1 cellular context compared by ENCODE assay signal in genomic region chr7:156892821-156893706, GRCh38.
TF ChIP-seq lines count a peak whose summit lies in the region.

A gene with protein sequence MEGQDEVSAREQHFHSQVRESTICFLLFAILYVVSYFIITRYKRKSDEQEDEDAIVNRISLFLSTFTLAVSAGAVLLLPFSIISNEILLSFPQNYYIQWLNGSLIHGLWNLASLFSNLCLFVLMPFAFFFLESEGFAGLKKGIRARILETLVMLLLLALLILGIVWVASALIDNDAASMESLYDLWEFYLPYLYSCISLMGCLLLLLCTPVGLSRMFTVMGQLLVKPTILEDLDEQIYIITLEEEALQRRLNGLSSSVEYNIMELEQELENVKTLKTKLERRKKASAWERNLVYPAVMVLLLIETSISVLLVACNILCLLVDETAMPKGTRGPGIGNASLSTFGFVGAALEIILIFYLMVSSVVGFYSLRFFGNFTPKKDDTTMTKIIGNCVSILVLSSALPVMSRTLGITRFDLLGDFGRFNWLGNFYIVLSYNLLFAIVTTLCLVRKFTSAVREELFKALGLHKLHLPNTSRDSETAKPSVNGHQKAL (minus strand): TSS chr7:156893183. CDS start chr7:156892993, 190 bp downstream.

TF ChIP-seq in HEK293, 187 proteins besides CTCF, POLR2A, EP300 and RAD21 (continued from another document and continues in another):
- TF ChIP-seq, protein P1, sequence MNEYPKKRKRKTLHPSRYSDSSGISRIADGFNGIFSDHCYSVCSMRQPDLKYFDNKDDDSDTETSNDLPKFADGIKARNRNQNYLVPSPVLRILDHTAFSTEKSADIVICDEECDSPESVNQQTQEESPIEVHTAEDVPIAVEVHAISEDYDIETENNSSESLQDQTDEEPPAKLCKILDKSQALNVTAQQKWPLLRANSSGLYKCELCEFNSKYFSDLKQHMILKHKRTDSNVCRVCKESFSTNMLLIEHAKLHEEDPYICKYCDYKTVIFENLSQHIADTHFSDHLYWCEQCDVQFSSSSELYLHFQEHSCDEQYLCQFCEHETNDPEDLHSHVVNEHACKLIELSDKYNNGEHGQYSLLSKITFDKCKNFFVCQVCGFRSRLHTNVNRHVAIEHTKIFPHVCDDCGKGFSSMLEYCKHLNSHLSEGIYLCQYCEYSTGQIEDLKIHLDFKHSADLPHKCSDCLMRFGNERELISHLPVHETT (tag by site-specific recombination; IDR thresholded peaks at IDR 0.05) = peak; percentile 42; the same call in 1 of the 2 replicates
- TF ChIP-seq ZXDB (tag by site-specific recombination; IDR thresholded peaks at IDR 0.05) (peak; percentile 83; the same call in 1 of the 2 replicates), ZBTB7A (tag by site-specific recombination; IDR thresholded peaks at IDR 0.05; ENCODE audit: low read depth) (no peak; the same call in 1 of the 2 replicates), MZF1 (tag by site-specific recombination; IDR thresholded peaks at IDR 0.05; ENCODE audit: borderline replicate concordance) (no peak), ZBTB21 (tag by site-specific recombination; IDR thresholded peaks at IDR 0.05) (no peak), ZNF707 (tag by site-specific recombination; IDR thresholded peaks at IDR 0.05) (no peak), GLIS2 (tag by site-specific recombination; IDR thresholded peaks at IDR 0.05) (no peak), ZNF48 (tag by site-specific recombination; IDR thresholded peaks at IDR 0.05) (no peak), IKZF3 (tag by site-specific recombination; IDR thresholded peaks at IDR 0.05) (peak; percentile 72), KLF7 (tag by site-specific recombination; IDR thresholded peaks at IDR 0.05; ENCODE audit: borderline replicate concordance) (0 out of 2 replicates have a peak, but pooled peaks have one; percentile 37), ZNF416 (tag by site-specific recombination; IDR thresholded peaks at IDR 0.05) (no peak), ZNF155 (tag by site-specific recombination; IDR thresholded peaks at IDR 0.05) (no peak), ZNF692 (tag by site-specific recombination; IDR thresholded peaks at IDR 0.05) (peak; percentile 95), ZNF558 (tag by site-specific recombination; IDR thresholded peaks at IDR 0.05) (no peak), MEIS1 (CRISPR knock-in tag; IDR thresholded peaks at IDR 0.05; ENCODE audit: borderline replicate concordance) (no peak), ZNF626 (tag by site-specific recombination; IDR thresholded peaks at IDR 0.05) (no peak), PBX3 (CRISPR knock-in tag; IDR thresholded peaks at IDR 0.05) (no peak), ZNF701 (tag by site-specific recombination; IDR thresholded peaks at IDR 0.05) (no peak), HOXA7 (CRISPR knock-in tag; IDR thresholded peaks at IDR 0.05; ENCODE audit: borderline replicate concordance) (no peak), MYNN (tag by site-specific recombination; IDR thresholded peaks at IDR 0.05; ENCODE audit: borderline replicate concordance) (no peak), ATF2 (tag by site-specific recombination; IDR thresholded peaks at IDR 0.05; ENCODE audit: low read depth) (no peak), ZNF776 (tag by site-specific recombination; IDR thresholded peaks at IDR 0.05; ENCODE audit: borderline replicate concordance) (no peak), ZNF366 (tag by site-specific recombination; conservative IDR thresholded peaks at IDR 0.05) (no peak), KLF9 (tag by site-specific recombination; IDR thresholded peaks at IDR 0.05; ENCODE audit: low read depth) (peak; percentile 96), ZNF677 (tag by site-specific recombination; IDR thresholded peaks at IDR 0.05) (no peak), ZNF174 (tag by site-specific recombination; IDR thresholded peaks at IDR 0.05) (no peak), ZNF354C (tag by site-specific recombination; IDR thresholded peaks at IDR 0.05; ENCODE audit: borderline replicate concordance, low read depth) (no peak), ZNF426 (tag by site-specific recombination; IDR thresholded peaks at IDR 0.05) (no peak), ZSCAN30 (tag by site-specific recombination; IDR thresholded peaks at IDR 0.05) (peak; percentile 82), ZNF610 (tag by site-specific recombination; IDR thresholded peaks at IDR 0.05; ENCODE audit: borderline replicate concordance) (no peak), HOXD13 (CRISPR knock-in tag; IDR thresholded peaks at IDR 0.05; ENCODE audit: borderline replicate concordance) (no peak), KLF17 (tag by site-specific recombination; IDR thresholded peaks at IDR 0.05) (peak; percentile 45; the same call in 1 of the 2 replicates), ZNF266 (tag by site-specific recombination; IDR thresholded peaks at IDR 0.05; ENCODE audit: low read depth) (no peak), ZNF658 (tag by site-specific recombination; IDR thresholded peaks at IDR 0.05) (no peak), ZBTB17 (tag by site-specific recombination; IDR thresholded peaks at IDR 0.05) (peak; percentile 92), ZNF239 (tag by site-specific recombination; IDR thresholded peaks at IDR 0.05) (no peak), ZNF529 (tag by site-specific recombination; IDR thresholded peaks at IDR 0.05; ENCODE audit: insufficient replicate concordance) (no peak), ZNF571 (tag by site-specific recombination; IDR thresholded peaks at IDR 0.05) (no peak), ZFP69B (tag by site-specific recombination; IDR thresholded peaks at IDR 0.05) (peak; percentile 94), ZNF596 (tag by site-specific recombination; IDR thresholded peaks at IDR 0.05) (no peak)
- TF ChIP-seq, protein P2, sequence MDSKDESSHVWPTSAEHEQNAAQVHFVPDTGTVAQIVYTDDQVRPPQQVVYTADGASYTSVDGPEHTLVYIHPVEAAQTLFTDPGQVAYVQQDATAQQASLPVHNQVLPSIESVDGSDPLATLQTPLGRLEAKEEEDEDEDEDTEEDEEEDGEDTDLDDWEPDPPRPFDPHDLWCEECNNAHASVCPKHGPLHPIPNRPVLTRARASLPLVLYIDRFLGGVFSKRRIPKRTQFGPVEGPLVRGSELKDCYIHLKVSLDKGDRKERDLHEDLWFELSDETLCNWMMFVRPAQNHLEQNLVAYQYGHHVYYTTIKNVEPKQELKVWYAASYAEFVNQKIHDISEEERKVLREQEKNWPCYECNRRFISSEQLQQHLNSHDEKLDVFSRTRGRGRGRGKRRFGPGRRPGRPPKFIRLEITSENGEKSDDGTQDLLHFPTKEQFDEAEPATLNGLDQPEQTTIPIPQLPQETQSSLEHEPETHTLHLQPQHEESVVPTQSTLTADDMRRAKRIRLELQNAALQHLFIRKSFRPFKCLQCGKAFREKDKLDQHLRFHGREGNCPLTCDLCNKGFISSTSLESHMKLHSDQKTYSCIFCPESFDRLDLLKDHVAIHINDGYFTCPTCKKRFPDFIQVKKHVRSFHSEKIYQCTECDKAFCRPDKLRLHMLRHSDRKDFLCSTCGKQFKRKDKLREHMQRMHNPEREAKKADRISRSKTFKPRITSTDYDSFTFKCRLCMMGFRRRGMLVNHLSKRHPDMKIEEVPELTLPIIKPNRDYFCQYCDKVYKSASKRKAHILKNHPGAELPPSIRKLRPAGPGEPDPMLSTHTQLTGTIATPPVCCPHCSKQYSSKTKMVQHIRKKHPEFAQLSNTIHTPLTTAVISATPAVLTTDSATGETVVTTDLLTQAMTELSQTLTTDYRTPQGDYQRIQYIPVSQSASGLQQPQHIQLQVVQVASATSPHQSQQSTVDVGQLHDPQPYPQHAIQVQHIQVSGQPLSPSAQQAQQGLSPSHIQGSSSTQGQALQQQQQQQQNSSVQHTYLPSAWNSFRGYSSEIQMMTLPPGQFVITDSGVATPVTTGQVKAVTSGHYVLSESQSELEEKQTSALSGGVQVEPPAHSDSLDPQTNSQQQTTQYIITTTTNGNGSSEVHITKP (tag by site-specific recombination; IDR thresholded peaks at IDR 0.05) = peak; percentile 67
- TF ChIP-seq, protein P3, sequence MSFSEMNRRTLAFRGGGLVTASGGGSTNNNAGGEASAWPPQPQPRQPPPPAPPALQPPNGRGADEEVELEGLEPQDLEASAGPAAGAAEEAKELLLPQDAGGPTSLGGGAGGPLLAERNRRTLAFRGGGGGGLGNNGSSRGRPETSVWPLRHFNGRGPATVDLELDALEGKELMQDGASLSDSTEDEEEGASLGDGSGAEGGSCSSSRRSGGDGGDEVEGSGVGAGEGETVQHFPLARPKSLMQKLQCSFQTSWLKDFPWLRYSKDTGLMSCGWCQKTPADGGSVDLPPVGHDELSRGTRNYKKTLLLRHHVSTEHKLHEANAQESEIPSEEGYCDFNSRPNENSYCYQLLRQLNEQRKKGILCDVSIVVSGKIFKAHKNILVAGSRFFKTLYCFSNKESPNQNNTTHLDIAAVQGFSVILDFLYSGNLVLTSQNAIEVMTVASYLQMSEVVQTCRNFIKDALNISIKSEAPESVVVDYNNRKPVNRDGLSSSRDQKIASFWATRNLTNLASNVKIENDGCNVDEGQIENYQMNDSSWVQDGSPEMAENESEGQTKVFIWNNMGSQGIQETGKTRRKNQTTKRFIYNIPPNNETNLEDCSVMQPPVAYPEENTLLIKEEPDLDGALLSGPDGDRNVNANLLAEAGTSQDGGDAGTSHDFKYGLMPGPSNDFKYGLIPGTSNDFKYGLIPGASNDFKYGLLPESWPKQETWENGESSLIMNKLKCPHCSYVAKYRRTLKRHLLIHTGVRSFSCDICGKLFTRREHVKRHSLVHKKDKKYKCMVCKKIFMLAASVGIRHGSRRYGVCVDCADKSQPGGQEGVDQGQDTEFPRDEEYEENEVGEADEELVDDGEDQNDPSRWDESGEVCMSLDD (tag by site-specific recombination; IDR thresholded peaks at IDR 0.05) = peak; percentile 90; the same call in 1 of the 2 replicates
- TF ChIP-seq, protein P4, sequence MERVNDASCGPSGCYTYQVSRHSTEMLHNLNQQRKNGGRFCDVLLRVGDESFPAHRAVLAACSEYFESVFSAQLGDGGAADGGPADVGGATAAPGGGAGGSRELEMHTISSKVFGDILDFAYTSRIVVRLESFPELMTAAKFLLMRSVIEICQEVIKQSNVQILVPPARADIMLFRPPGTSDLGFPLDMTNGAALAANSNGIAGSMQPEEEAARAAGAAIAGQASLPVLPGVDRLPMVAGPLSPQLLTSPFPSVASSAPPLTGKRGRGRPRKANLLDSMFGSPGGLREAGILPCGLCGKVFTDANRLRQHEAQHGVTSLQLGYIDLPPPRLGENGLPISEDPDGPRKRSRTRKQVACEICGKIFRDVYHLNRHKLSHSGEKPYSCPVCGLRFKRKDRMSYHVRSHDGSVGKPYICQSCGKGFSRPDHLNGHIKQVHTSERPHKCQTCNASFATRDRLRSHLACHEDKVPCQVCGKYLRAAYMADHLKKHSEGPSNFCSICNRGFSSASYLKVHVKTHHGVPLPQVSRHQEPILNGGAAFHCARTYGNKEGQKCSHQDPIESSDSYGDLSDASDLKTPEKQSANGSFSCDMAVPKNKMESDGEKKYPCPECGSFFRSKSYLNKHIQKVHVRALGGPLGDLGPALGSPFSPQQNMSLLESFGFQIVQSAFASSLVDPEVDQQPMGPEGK (tag by site-specific recombination; IDR thresholded peaks at IDR 0.05) = peak; percentile 82
- TF ChIP-seq, protein P5, sequence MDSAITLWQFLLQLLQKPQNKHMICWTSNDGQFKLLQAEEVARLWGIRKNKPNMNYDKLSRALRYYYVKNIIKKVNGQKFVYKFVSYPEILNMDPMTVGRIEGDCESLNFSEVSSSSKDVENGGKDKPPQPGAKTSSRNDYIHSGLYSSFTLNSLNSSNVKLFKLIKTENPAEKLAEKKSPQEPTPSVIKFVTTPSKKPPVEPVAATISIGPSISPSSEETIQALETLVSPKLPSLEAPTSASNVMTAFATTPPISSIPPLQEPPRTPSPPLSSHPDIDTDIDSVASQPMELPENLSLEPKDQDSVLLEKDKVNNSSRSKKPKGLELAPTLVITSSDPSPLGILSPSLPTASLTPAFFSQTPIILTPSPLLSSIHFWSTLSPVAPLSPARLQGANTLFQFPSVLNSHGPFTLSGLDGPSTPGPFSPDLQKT (IDR thresholded peaks at IDR 0.05; ENCODE audit: borderline replicate concordance, low read depth, low read length) = no peak
- TF ChIP-seq, protein P6, sequence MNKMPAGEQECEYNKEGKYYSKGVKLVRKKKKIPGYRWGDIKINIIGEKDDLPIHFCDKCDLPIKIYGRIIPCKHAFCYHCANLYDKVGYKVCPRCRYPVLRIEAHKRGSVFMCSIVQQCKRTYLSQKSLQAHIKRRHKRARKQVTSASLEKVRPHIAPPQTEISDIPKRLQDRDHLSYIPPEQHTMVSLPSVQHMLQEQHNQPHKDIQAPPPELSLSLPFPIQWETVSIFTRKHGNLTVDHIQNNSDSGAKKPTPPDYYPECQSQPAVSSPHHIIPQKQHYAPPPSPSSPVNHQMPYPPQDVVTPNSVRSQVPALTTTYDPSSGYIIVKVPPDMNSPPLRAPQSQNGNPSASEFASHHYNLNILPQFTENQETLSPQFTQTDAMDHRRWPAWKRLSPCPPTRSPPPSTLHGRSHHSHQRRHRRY (tag by site-specific recombination; IDR thresholded peaks at IDR 0.05) = no peak
